ENCODE assay signal across 1 cellular context in the genomic region with DNA sequence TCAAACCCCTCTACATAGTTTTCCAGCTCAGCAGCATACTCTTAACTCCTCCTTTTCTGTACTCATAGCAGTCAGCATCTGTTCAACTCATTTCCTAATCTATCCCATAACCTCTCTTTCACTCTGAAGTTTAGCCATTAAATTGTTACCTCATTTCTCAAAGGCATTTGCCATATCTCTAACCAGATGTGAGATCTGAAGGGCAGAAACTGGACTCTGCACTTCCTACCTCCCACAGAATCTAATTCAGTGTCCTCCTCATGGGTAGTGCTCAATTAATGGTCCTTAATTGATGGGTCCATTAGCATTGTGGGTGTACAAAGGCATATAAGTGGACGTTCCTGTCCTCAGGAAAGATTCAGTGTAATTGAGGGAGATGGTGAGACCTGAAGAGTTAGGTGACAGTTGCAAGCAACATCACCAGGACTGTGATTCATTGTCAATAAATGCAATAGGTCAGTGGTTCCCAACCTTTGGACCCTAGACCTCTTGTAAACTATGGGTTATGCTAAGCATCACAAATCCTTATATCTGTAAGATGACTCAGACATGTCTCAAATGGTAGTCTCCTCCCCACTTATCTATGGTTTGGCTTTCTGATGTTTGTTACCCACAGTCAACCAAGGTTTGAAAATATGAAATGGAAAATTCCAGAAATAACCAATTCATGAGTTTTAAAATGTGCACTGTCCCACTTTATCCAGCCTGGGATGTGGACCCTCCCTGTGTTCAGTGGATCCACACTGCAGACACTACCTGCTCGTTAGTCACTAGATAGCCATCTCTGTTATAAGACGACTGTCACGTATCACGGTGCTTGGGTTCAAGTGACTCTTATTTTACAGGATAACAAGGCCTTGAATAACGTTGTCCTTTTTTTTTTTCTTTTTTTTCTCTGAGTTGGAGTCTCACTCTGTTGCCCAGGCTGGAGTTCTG.
A peak's percentile ranks its signal among the peaks of the same experiment; 100 is the strongest.
TF ChIP-seq lines count a peak whose summit lies in the region.

No MANE protein-coding gene starts in this region.

TF ChIP-seq in HepG2, 621 proteins besides CTCF, POLR2A, EP300 and RAD21 (continued from another document and continues in another):
- TF ChIP-seq, protein P1, sequence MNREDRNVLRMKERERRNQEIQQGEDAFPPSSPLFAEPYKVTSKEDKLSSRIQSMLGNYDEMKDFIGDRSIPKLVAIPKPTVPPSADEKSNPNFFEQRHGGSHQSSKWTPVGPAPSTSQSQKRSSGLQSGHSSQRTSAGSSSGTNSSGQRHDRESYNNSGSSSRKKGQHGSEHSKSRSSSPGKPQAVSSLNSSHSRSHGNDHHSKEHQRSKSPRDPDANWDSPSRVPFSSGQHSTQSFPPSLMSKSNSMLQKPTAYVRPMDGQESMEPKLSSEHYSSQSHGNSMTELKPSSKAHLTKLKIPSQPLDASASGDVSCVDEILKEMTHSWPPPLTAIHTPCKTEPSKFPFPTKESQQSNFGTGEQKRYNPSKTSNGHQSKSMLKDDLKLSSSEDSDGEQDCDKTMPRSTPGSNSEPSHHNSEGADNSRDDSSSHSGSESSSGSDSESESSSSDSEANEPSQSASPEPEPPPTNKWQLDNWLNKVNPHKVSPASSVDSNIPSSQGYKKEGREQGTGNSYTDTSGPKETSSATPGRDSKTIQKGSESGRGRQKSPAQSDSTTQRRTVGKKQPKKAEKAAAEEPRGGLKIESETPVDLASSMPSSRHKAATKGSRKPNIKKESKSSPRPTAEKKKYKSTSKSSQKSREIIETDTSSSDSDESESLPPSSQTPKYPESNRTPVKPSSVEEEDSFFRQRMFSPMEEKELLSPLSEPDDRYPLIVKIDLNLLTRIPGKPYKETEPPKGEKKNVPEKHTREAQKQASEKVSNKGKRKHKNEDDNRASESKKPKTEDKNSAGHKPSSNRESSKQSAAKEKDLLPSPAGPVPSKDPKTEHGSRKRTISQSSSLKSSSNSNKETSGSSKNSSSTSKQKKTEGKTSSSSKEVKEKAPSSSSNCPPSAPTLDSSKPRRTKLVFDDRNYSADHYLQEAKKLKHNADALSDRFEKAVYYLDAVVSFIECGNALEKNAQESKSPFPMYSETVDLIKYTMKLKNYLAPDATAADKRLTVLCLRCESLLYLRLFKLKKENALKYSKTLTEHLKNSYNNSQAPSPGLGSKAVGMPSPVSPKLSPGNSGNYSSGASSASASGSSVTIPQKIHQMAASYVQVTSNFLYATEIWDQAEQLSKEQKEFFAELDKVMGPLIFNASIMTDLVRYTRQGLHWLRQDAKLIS (CRISPR knock-in tag; IDR thresholded peaks at IDR 0.05): no peak
- TF ChIP-seq LCORL (IDR thresholded peaks at IDR 0.05) (no peak), LCORL (CRISPR knock-in tag; IDR thresholded peaks at IDR 0.05) (peak; percentile 76; the same call in 1 of the 2 replicates), RARG (CRISPR knock-in tag; IDR thresholded peaks at IDR 0.05; ENCODE audit: low read depth) (no peak), PTBP1 (IDR thresholded peaks at IDR 0.05; ENCODE audit: low read depth, low read length, poor library complexity, severe bottlenecking) (no peak), SMAD9 (CRISPR knock-in tag; IDR thresholded peaks at IDR 0.05) (no peak), IRF2 (CRISPR knock-in tag; IDR thresholded peaks at IDR 0.05) (peak; percentile 60; the same call in 1 of the 2 replicates), CREB1 (IDR thresholded peaks at IDR 0.05) (no peak), CREB1 (CRISPR knock-in tag; IDR thresholded peaks at IDR 0.05) (peak; percentile 51; the same call in 1 of the 2 replicates), DMAP1 (CRISPR knock-in tag; IDR thresholded peaks at IDR 0.05) (no peak), GATA4 (IDR thresholded peaks at IDR 0.05; ENCODE audit: borderline replicate concordance, low read depth) (no peak; the same call in 1 of the 2 replicates), ZNF160 (CRISPR knock-in tag; IDR thresholded peaks at IDR 0.05) (no peak), YEATS4 (CRISPR knock-in tag; IDR thresholded peaks at IDR 0.05; ENCODE audit: borderline replicate concordance) (no peak), ZNF446 (CRISPR knock-in tag; IDR thresholded peaks at IDR 0.05) (no peak), EEA1 (CRISPR knock-in tag; IDR thresholded peaks at IDR 0.05; ENCODE audit: borderline replicate concordance) (no peak), KDM5A (IDR thresholded peaks at IDR 0.05; ENCODE audit: borderline replicate concordance, low read length) (no peak), ZNF839 (CRISPR knock-in tag; IDR thresholded peaks at IDR 0.05; ENCODE audit: borderline replicate concordance) (no peak), ZNF556 (CRISPR knock-in tag; IDR thresholded peaks at IDR 0.05; ENCODE audit: borderline replicate concordance) (no peak; the same call in 1 of the 2 replicates), ZNF383 (CRISPR knock-in tag; IDR thresholded peaks at IDR 0.05; ENCODE audit: borderline replicate concordance) (no peak), ZBTB3 (CRISPR knock-in tag; IDR thresholded peaks at IDR 0.05; ENCODE audit: borderline replicate concordance, low read depth) (no peak), ZFP36 (IDR thresholded peaks at IDR 0.05; ENCODE audit: borderline replicate concordance, low read depth, low read length, partially characterized antibody) (no peak), ZNF75D (CRISPR knock-in tag; IDR thresholded peaks at IDR 0.05; ENCODE audit: borderline replicate concordance) (no peak), NR2F6 (IDR thresholded peaks at IDR 0.05) (peak; percentile 82), NR2F6 (CRISPR knock-in tag; IDR thresholded peaks at IDR 0.05) (peak; percentile 89), DPF2 (CRISPR knock-in tag; IDR thresholded peaks at IDR 0.05; ENCODE audit: borderline replicate concordance, low read depth) (peak; percentile 84), AGO1 (IDR thresholded peaks at IDR 0.05; ENCODE audit: low read depth, low read length, poor library complexity, severe bottlenecking) (no peak), RFX3 (CRISPR knock-in tag; IDR thresholded peaks at IDR 0.05) (no peak), ZNF558 (CRISPR knock-in tag; IDR thresholded peaks at IDR 0.05; ENCODE audit: borderline replicate concordance) (no peak), ASH2L (IDR thresholded peaks at IDR 0.05; ENCODE audit: insufficient read length, low read depth, low read length) (peak; percentile 37), NCOA5 (CRISPR knock-in tag; IDR thresholded peaks at IDR 0.05) (no peak), NR2C2 (CRISPR knock-in tag; IDR thresholded peaks at IDR 0.05; ENCODE audit: borderline replicate concordance) (peak; percentile 57; the same call in 1 of the 2 replicates), FOXA3 (CRISPR knock-in tag; IDR thresholded peaks at IDR 0.05) (peak; percentile 82), NCOA2 (CRISPR knock-in tag; IDR thresholded peaks at IDR 0.05) (no peak), ZNF749 (CRISPR knock-in tag; IDR thresholded peaks at IDR 0.05; ENCODE audit: borderline replicate concordance) (no peak), SATB2 (CRISPR knock-in tag; IDR thresholded peaks at IDR 0.05) (no peak), ZNF138 (CRISPR knock-in tag; IDR thresholded peaks at IDR 0.05; ENCODE audit: low read depth) (no peak), SP5 (CRISPR knock-in tag; IDR thresholded peaks at IDR 0.05; ENCODE audit: borderline replicate concordance, low read depth) (0 out of 2 replicates have a peak, but pooled peaks have one; percentile 42), NFE2L1 (CRISPR knock-in tag; IDR thresholded peaks at IDR 0.05; ENCODE audit: borderline replicate concordance) (no peak), ZNF549 (CRISPR knock-in tag; IDR thresholded peaks at IDR 0.05) (no peak), TEAD3 (CRISPR knock-in tag; optimal IDR thresholded peaks at IDR 0.05; ENCODE audit: borderline replicate concordance) (peak; percentile 84)
- TF ChIP-seq, protein P2, sequence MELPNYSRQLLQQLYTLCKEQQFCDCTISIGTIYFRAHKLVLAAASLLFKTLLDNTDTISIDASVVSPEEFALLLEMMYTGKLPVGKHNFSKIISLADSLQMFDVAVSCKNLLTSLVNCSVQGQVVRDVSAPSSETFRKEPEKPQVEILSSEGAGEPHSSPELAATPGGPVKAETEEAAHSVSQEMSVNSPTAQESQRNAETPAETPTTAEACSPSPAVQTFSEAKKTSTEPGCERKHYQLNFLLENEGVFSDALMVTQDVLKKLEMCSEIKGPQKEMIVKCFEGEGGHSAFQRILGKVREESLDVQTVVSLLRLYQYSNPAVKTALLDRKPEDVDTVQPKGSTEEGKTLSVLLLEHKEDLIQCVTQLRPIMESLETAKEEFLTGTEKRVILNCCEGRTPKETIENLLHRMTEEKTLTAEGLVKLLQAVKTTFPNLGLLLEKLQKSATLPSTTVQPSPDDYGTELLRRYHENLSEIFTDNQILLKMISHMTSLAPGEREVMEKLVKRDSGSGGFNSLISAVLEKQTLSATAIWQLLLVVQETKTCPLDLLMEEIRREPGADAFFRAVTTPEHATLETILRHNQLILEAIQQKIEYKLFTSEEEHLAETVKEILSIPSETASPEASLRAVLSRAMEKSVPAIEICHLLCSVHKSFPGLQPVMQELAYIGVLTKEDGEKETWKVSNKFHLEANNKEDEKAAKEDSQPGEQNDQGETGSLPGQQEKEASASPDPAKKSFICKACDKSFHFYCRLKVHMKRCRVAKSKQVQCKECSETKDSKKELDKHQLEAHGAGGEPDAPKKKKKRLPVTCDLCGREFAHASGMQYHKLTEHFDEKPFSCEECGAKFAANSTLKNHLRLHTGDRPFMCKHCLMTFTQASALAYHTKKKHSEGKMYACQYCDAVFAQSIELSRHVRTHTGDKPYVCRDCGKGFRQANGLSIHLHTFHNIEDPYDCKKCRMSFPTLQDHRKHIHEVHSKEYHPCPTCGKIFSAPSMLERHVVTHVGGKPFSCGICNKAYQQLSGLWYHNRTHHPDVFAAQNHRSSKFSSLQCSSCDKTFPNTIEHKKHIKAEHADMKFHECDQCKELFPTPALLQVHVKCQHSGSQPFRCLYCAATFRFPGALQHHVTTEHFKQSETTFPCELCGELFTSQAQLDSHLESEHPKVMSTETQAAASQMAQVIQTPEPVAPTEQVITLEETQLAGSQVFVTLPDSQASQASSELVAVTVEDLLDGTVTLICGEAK (IDR thresholded peaks at IDR 0.05): no peak
- TF ChIP-seq, protein P2 (CRISPR knock-in tag; IDR thresholded peaks at IDR 0.05): no peak
- TF ChIP-seq, protein P3, sequence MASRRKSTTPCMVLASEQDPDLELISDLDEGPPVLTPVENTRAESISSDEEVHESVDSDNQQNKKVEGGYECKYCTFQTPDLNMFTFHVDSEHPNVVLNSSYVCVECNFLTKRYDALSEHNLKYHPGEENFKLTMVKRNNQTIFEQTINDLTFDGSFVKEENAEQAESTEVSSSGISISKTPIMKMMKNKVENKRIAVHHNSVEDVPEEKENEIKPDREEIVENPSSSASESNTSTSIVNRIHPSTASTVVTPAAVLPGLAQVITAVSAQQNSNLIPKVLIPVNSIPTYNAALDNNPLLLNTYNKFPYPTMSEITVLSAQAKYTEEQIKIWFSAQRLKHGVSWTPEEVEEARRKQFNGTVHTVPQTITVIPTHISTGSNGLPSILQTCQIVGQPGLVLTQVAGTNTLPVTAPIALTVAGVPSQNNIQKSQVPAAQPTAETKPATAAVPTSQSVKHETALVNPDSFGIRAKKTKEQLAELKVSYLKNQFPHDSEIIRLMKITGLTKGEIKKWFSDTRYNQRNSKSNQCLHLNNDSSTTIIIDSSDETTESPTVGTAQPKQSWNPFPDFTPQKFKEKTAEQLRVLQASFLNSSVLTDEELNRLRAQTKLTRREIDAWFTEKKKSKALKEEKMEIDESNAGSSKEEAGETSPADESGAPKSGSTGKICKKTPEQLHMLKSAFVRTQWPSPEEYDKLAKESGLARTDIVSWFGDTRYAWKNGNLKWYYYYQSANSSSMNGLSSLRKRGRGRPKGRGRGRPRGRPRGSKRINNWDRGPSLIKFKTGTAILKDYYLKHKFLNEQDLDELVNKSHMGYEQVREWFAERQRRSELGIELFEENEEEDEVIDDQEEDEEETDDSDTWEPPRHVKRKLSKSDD (CRISPR knock-in tag; IDR thresholded peaks at IDR 0.05; ENCODE audit: low read depth): no peak
- TF ChIP-seq, protein P4, sequence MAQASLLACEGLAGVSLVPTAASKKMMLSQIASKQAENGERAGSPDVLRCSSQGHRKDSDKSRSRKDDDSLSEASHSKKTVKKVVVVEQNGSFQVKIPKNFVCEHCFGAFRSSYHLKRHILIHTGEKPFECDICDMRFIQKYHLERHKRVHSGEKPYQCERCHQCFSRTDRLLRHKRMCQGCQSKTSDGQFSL (CRISPR knock-in tag; IDR thresholded peaks at IDR 0.05): no peak
